ENCODE assay signal across 8 cellular contexts in genomic region chr11:67463680-67464410, GRCh38. TPM values are rescaled to one million over a fixed set of nuclear protein-coding genes. Genes with fewer than 3 reads are reported as not detected.
A peak's percentile ranks its signal among the peaks of the same experiment; 100 is the strongest.
DNase-seq lines count a peak whose midpoint lies in the region; ATAC-seq and TF ChIP-seq lines count a peak whose summit lies in the region.

No MANE protein-coding gene starts in this region.

- no peak for TF ChIP-seq CTCF in parathyroid adenoma (IDR thresholded peaks at IDR 0.05)

- H3K27ac ChIP-seq in parathyroid adenoma: peak overlapping the region; percentile 57

- no peaks in the 10 kb centered on the region for H3K9me3 ChIP-seq in T-helper 17 cell (ENCODE audit: control insufficient read depth, low read length, poor library complexity, severe bottlenecking)
- H3K9me3 ChIP-seq in parathyroid adenoma (ENCODE audit: control insufficient read depth, low read length): no peaks in the 10 kb centered on the region

- H3K4me1 Mint-ChIP-seq in activated CD4-positive, alpha-beta T cell treated with anti-CD3 and anti-CD28 coated beads, Interleukin-2, amount 10 ng/mL, durations not matched to agents 7 days and 5 days: peaks cover 42% of the 10 kb centered on the region
- peaks cover 22% of the 10 kb centered on the region for H3K4me1 Mint-ChIP-seq in T-helper 17 cell

- no peak overlapping the region for H3K9ac ChIP-seq in parathyroid adenoma

- H3K9me3 Mint-ChIP-seq in activated CD4-positive, alpha-beta T cell treated with anti-CD3 and anti-CD28 coated beads, Interleukin-2, amount 10 ng/mL, durations not matched to agents 7 days and 5 days: no peaks in the 10 kb centered on the region

- ATAC-seq in T-helper 17 cell (no peak), HG03045 (IDR thresholded peaks at IDR 0.05; ENCODE audit: unreplicated experiment) (no peak)

- POLR2A ChIA-PET in activated CD4-positive, alpha-beta T cell treated with anti-CD3 and anti-CD28 coated beads, Interleukin-2, amount 10 ng/mL, durations not matched to agents 7 days and 5 days (lab: Charles Lee): no interaction called here

- peak overlapping the region; percentile 40 for H3K4me3 ChIP-seq in parathyroid adenoma (ENCODE audit: low read depth, low read length)

- H3K27me3 ChIP-seq in parathyroid adenoma (ENCODE audit: control insufficient read depth, insufficient read depth, low read length): no peaks in the 10 kb centered on the region

- peak overlapping the region; percentile 53 for H2AFZ ChIP-seq in parathyroid adenoma

- H3K27ac Mint-ChIP-seq in activated CD4-positive, alpha-beta T cell treated with anti-CD3 and anti-CD28 coated beads, Interleukin-2, amount 10 ng/mL, durations not matched to agents 7 days and 5 days: peak overlapping the region; percentile 93
- H3K27ac Mint-ChIP-seq in T-helper 17 cell: peak overlapping the region; percentile 83

- H3K79me2 ChIP-seq in parathyroid adenoma: no peaks in the 10 kb centered on the region

- H3K4me1 ChIP-seq in parathyroid adenoma: no peaks in the 10 kb centered on the region

- no peaks in the 10 kb centered on the region for H3K27me3 Mint-ChIP-seq in activated CD4-positive, alpha-beta T cell treated with anti-CD3 and anti-CD28 coated beads, Interleukin-2, amount 10 ng/mL, durations not matched to agents 7 days and 5 days
- H3K27me3 Mint-ChIP-seq in T-helper 17 cell: no peaks in the 10 kb centered on the region

- CTCF ChIA-PET in activated CD4-positive, alpha-beta T cell treated with anti-CD3 and anti-CD28 coated beads, Interleukin-2, amount 10 ng/mL, durations not matched to agents 7 days and 5 days (lab: Charles Lee): no interaction called here

- no peaks in the 10 kb centered on the region for H3K36me3 ChIP-seq in parathyroid adenoma (ENCODE audit: control insufficient read depth, insufficient read depth, low read length)

- peak overlapping the region; percentile 84 for H3K4me3 Mint-ChIP-seq in activated CD4-positive, alpha-beta T cell treated with anti-CD3 and anti-CD28 coated beads, Interleukin-2, amount 10 ng/mL, durations not matched to agents 7 days and 5 days
- peak overlapping the region; percentile 91 for H3K4me3 Mint-ChIP-seq in T-helper 17 cell

- peak overlapping the region; percentile 53 for H3K4me2 ChIP-seq in parathyroid adenoma (ENCODE audit: low read length)

- H3K36me3 Mint-ChIP-seq in activated CD4-positive, alpha-beta T cell treated with anti-CD3 and anti-CD28 coated beads, Interleukin-2, amount 10 ng/mL, durations not matched to agents 7 days and 5 days (ENCODE audit: low read depth): peaks cover 4% of the 10 kb centered on the region
- no peaks in the 10 kb centered on the region for H3K36me3 Mint-ChIP-seq in T-helper 17 cell (ENCODE audit: low read depth)

- DNase-seq in activated CD4-positive, alpha-beta T cell treated with anti-CD3 and anti-CD28 coated beads, Interleukin-2, amount 10 ng/mL, durations not matched to agents 7 days and 5 days: no peak
- DNase-seq in activated CD4-positive, alpha-beta T cell treated with anti-CD3 and anti-CD28 coated beads, Interleukin-2, amount 50 U/mL, for 48 hours: no peak
- DNase-seq in T-helper 17 cell (no peak), glomerular visceral epithelial cell (ENCODE audit: extremely low spot score) (peak; percentile 88), HCEC 1CT (no peak), DMS79 treated with DMSO at 0.1 percent for 48 hours (lab: John Stamatoyannopoulos, UW) (no peak)

RNA-seq across cellular contexts. Expression of gene TMEM134, which starts 5.2 kb away (rescaled TPM):
- 10 to 100 TPM; 42.2 to 47.2 TPM for total RNA-seq in activated CD4-positive, alpha-beta T cell treated with anti-CD3 and anti-CD28 coated beads, Interleukin-2, amount 10 ng/mL, durations not matched to agents 7 days and 5 days
- 10 to 100 TPM; 48.7 to 65.6 TPM for total RNA-seq in T-helper 17 cell

RNA-seq across cellular contexts. Expression of gene CABP4, which starts 8.7 kb away (rescaled TPM):
- total RNA-seq in activated CD4-positive, alpha-beta T cell treated with anti-CD3 and anti-CD28 coated beads, Interleukin-2, amount 10 ng/mL, durations not matched to agents 7 days and 5 days: 1 to 10 TPM; 1.3 to 2.6 TPM
- 10 to 100 TPM in 1 of 2 donors, 1 to 10 TPM in 1; 7.5 to 12.1 TPM for total RNA-seq in T-helper 17 cell

RNA-seq across cellular contexts. Expression of gene GPR152, which starts 11.3 kb away (rescaled TPM):
- total RNA-seq in activated CD4-positive, alpha-beta T cell treated with anti-CD3 and anti-CD28 coated beads, Interleukin-2, amount 10 ng/mL, durations not matched to agents 7 days and 5 days: not detected
- not detected for total RNA-seq in T-helper 17 cell

RNA-seq across cellular contexts. Expression of gene AIP, which starts 19.0 kb away (rescaled TPM):
- 100 to 1,000 TPM; 149 to 164 TPM for total RNA-seq in activated CD4-positive, alpha-beta T cell treated with anti-CD3 and anti-CD28 coated beads, Interleukin-2, amount 10 ng/mL, durations not matched to agents 7 days and 5 days
- 100 to 1,000 TPM in 1 of 2 donors, 10 to 100 TPM in 1; 98.3 to 109 TPM for total RNA-seq in T-helper 17 cell

RNA-seq across cellular contexts. Expression of gene CORO1B, which starts 20.6 kb away (rescaled TPM):
- total RNA-seq in activated CD4-positive, alpha-beta T cell treated with anti-CD3 and anti-CD28 coated beads, Interleukin-2, amount 10 ng/mL, durations not matched to agents 7 days and 5 days: 100 to 1,000 TPM; 191 to 252 TPM
- total RNA-seq in T-helper 17 cell: 10 to 100 TPM; 46.1 to 75.4 TPM
